In genomic region chr14:100684154-100684553, GRCh38 we compare ENCODE assay signal across 1 cellular context.
TF ChIP-seq lines count a peak whose summit lies in the region.

No MANE protein-coding gene starts in this region.

TF ChIP-seq in K562, 482 proteins besides CTCF, POLR2A, EP300 and RAD21 (continued from another document):
- no peak for TF ChIP-seq PREB (CRISPR knock-in tag; IDR thresholded peaks at IDR 0.05)
- no peak for TF ChIP-seq SNIP1 (IDR thresholded peaks at IDR 0.05; ENCODE audit: low read depth)
- no peak for TF ChIP-seq TGIF2 (CRISPR knock-in tag; IDR thresholded peaks at IDR 0.05)
- no peak for TF ChIP-seq HMGN3 (IDR thresholded peaks at IDR 0.05; ENCODE audit: borderline replicate concordance, extremely low read depth, insufficient read length, low read depth, low read length)
- TF ChIP-seq JUN (IDR thresholded peaks at IDR 0.05; ENCODE audit: borderline replicate concordance, low read depth, low read length) = no peak
- no peak for TF ChIP-seq JUN (CRISPR knock-in tag; IDR thresholded peaks at IDR 0.05; ENCODE audit: borderline replicate concordance)
- 0 out of 4 replicates have a peak, but pooled peaks of 1 of the 2 experiments have one; percentile 10 for TF ChIP-seq KDM1A (IDR thresholded peaks at IDR 0.05)
- TF ChIP-seq ZNF134 (CRISPR knock-in tag; conservative IDR thresholded peaks at IDR 0.05) = no peak
- no peak for TF ChIP-seq ZNF217 (CRISPR knock-in tag; IDR thresholded peaks at IDR 0.05)
- TF ChIP-seq ATF1 (CRISPR knock-in tag; IDR thresholded peaks at IDR 0.05) = no peak
- 0 out of 2 replicates have a peak, but pooled peaks have one; percentile 16 for TF ChIP-seq ATF1 (tag; IDR thresholded peaks at IDR 0.05)
